ENCODE assay signal across 8 cellular contexts in genomic region chr5:180801596-180802324, GRCh38. TPM values are rescaled to one million over a fixed set of nuclear protein-coding genes. Genes with fewer than 3 reads are reported as not detected.
A peak's percentile ranks its signal among the peaks of the same experiment; 100 is the strongest.
DNase-seq lines count a peak whose midpoint lies in the region; ATAC-seq lines count a peak whose summit lies in the region.

No MANE protein-coding gene starts in this region.

- no peak for ATAC-seq in natural killer cell treated with Interleukin-12 subunit alpha and Interleukin-12 subunit beta and Interleukin-15 and Interleukin-18, amount 100 ng/mL, for 72 hours
- ATAC-seq in HG02571 (IDR thresholded peaks at IDR 0.05; ENCODE audit: unreplicated experiment) = no peak
- ATAC-seq in HG02981 (IDR thresholded peaks at IDR 0.05; ENCODE audit: unreplicated experiment) = no peak
- no peak for ATAC-seq in GM19395 (IDR thresholded peaks at IDR 0.05; ENCODE audit: unreplicated experiment)

- H3K27me3 Mint-ChIP-seq in natural killer cell treated with Interleukin-12 subunit alpha and Interleukin-12 subunit beta and Interleukin-15 and Interleukin-18, amount 100 ng/mL, for 72 hours = no peaks in the 10 kb centered on the region

- no peak for DNase-seq in NT2/D1 (ENCODE audit: low read depth, low spot score)
- no peak for DNase-seq in natural killer cell treated with Interleukin-12 subunit alpha and Interleukin-12 subunit beta and Interleukin-15 and Interleukin-18, amount 100 ng/mL, for 72 hours (ENCODE audit: low spot score)
- no peak for DNase-seq in A172 (ENCODE audit: low spot score)

- peak overlapping the region; percentile 99 for H3K27ac ChIP-seq in BLaER1

- H3K4me1 Mint-ChIP-seq in natural killer cell treated with Interleukin-12 subunit alpha and Interleukin-12 subunit beta and Interleukin-15 and Interleukin-18, amount 100 ng/mL, for 72 hours (ENCODE audit: low read depth in 2 of 2) = peaks cover 74% of the 10 kb centered on the region in 2 donors

- H3K4me3 Mint-ChIP-seq in natural killer cell treated with Interleukin-12 subunit alpha and Interleukin-12 subunit beta and Interleukin-15 and Interleukin-18, amount 100 ng/mL, for 72 hours = peak overlapping the region; percentile 91

- H3K4me1 ChIP-seq in BLaER1 (peaks cover 82% of the 10 kb centered on the region), NT2/D1 (ENCODE audit: insufficient read depth, insufficient read length) (peaks cover 14% of the 10 kb centered on the region), endocrine pancreas (ENCODE audit: control insufficient read depth, insufficient read depth, low read length) (peaks cover 9% of the 10 kb centered on the region)

- peak overlapping the region; percentile 99 for H3K9ac ChIP-seq in BLaER1
- H3K9ac ChIP-seq in NT2/D1 (ENCODE audit: insufficient read length, low read depth) = peak overlapping the region; percentile 93
- peak overlapping the region; percentile 45 for H3K9ac ChIP-seq in endocrine pancreas (ENCODE audit: control insufficient read depth, insufficient read depth, low read length)

- H3K36me3 ChIP-seq in BLaER1 = peaks cover 39% of the 10 kb centered on the region
- peaks cover 52% of the 10 kb centered on the region for H3K36me3 ChIP-seq in NT2/D1 (ENCODE audit: insufficient read depth, insufficient read length, low read length)
- no peaks in the 10 kb centered on the region for H3K36me3 ChIP-seq in endocrine pancreas (ENCODE audit: control insufficient read depth, insufficient read depth, low read length)

- H3K27me3 ChIP-seq in BLaER1 (no peaks in the 10 kb centered on the region), NT2/D1 (ENCODE audit: insufficient read depth, insufficient read length) (no peaks in the 10 kb centered on the region), endocrine pancreas (ENCODE audit: control insufficient read depth, insufficient read depth, low read length) (no peaks in the 10 kb centered on the region)

- peaks cover 18% of the 10 kb centered on the region for H3K36me3 Mint-ChIP-seq in natural killer cell treated with Interleukin-12 subunit alpha and Interleukin-12 subunit beta and Interleukin-15 and Interleukin-18, amount 100 ng/mL, for 72 hours

- H3K9me3 Mint-ChIP-seq in natural killer cell treated with Interleukin-12 subunit alpha and Interleukin-12 subunit beta and Interleukin-15 and Interleukin-18, amount 100 ng/mL, for 72 hours = no peaks in the 10 kb centered on the region

- peak overlapping the region; percentile 94 for H3K4me2 ChIP-seq in BLaER1

- H3K9me3 ChIP-seq in BLaER1 (no peaks in the 10 kb centered on the region), NT2/D1 (ENCODE audit: insufficient read depth, low read length) (no peaks in the 10 kb centered on the region), endocrine pancreas (ENCODE audit: control insufficient read depth, low read length) (no peaks in the 10 kb centered on the region)

- H3K4me3 ChIP-seq in BLaER1 (peak overlapping the region; percentile 97), NT2/D1 (ENCODE audit: insufficient read length, low read depth) (peak overlapping the region; percentile 89), endocrine pancreas (ENCODE audit: control insufficient read depth, insufficient read depth, low read length) (peak overlapping the region; percentile 48)

- H4K20me1 ChIP-seq in BLaER1 = peaks cover 73% of the 10 kb centered on the region

- H3K27ac Mint-ChIP-seq in natural killer cell treated with Interleukin-12 subunit alpha and Interleukin-12 subunit beta and Interleukin-15 and Interleukin-18, amount 100 ng/mL, for 72 hours = peak overlapping the region; percentile 89 to 93

RNA-seq across cellular contexts. Expression of gene MGAT1, which starts 0.8 kb away (rescaled TPM):
- total RNA-seq in natural killer cell treated with Interleukin-12 subunit alpha and Interleukin-12 subunit beta and Interleukin-15 and Interleukin-18, amount 100 ng/mL, for 72 hours = 100 to 1,000 TPM; 141 to 157 TPM
- 65.4 and 80.7 TPM in 2 replicates for total RNA-seq in A172 (2014; rRNA removed; shearing (Covaris generic))

RNA-seq across cellular contexts. Expression of gene ZFP62, which starts 59.3 kb away (rescaled TPM):
- 10 to 100 TPM; 17.5 to 21.7 TPM for total RNA-seq in natural killer cell treated with Interleukin-12 subunit alpha and Interleukin-12 subunit beta and Interleukin-15 and Interleukin-18, amount 100 ng/mL, for 72 hours
- total RNA-seq in A172 (2014; rRNA removed; shearing (Covaris generic)) = 30.8 and 38.2 TPM in 2 replicates

Comparison
In these comparisons a context has a peak if more than half of its experiments do, and no peak if none do; other contexts are left out.
1. H3K9ac ChIP-seq: peak in every context shown above with its lines; median percentile 99 in BLaER1; 93 in NT2/D1; 45 in endocrine pancreas.